ENCODE assay signal across 1 cellular context in the genomic region with DNA sequence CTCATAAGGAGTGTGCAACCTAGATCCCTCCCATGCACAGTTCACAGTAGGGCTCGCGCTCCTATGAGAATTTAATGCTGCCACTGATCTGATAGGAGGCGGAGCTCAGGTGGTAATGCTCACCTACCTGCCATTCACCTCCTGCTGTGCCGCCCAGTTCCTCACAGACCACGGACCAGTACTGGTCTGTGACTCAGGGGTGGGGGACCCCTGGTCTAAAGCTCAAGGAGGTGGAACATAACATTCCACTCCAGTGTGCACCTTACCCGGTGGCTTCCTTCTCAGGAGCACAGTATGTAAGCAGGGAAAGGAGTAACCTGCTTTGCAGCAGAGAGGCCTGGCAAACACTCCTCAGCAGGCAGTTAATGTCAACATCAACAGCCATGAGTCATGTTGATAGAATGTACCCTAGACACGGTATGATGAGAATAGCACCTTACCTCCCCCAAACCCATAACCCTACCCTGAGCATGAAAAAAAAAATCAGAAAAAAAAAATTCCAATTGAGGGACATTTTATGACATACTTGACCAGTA.
TF ChIP-seq lines count a peak whose summit lies in the region.

No MANE protein-coding gene starts in this region.

TF ChIP-seq in HEK293, 187 proteins besides CTCF, POLR2A, EP300 and RAD21 (continued from another document and continues in another):
- TF ChIP-seq, protein P1, sequence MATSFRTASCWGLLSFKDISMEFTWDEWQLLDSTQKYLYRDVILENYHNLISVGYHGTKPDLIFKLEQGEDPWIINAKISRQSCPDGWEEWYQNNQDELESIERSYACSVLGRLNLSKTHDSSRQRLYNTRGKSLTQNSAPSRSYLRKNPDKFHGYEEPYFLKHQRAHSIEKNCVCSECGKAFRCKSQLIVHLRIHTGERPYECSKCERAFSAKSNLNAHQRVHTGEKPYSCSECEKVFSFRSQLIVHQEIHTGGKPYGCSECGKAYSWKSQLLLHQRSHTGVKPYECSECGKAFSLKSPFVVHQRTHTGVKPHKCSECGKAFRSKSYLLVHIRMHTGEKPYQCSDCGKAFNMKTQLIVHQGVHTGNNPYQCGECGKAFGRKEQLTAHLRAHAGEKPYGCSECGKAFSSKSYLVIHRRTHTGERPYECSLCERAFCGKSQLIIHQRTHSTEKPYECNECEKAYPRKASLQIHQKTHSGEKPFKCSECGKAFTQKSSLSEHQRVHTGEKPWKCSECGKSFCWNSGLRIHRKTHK (tag by site-specific recombination; IDR thresholded peaks at IDR 0.05), result no peak
- TF ChIP-seq RBAK (tag by site-specific recombination; IDR thresholded peaks at IDR 0.05), result no peak
- no peak for TF ChIP-seq ZNF2 (tag by site-specific recombination; IDR thresholded peaks at IDR 0.05)
- no peak for TF ChIP-seq GFI1B (tag by site-specific recombination; IDR thresholded peaks at IDR 0.05)
- TF ChIP-seq ZIC2 (tag by site-specific recombination; IDR thresholded peaks at IDR 0.05), result peak; percentile 85
- TF ChIP-seq ZNF658 (tag by site-specific recombination; IDR thresholded peaks at IDR 0.05), result no peak
- TF ChIP-seq SP2 (tag by site-specific recombination; IDR thresholded peaks at IDR 0.05), result no peak; the same call in 1 of the 2 replicates
- TF ChIP-seq ZNF138 (tag by site-specific recombination; IDR thresholded peaks at IDR 0.05; ENCODE audit: borderline replicate concordance), result no peak
- TF ChIP-seq ZNF777 (tag by site-specific recombination; IDR thresholded peaks at IDR 0.05; ENCODE audit: borderline replicate concordance), result no peak
- TF ChIP-seq, protein P2, sequence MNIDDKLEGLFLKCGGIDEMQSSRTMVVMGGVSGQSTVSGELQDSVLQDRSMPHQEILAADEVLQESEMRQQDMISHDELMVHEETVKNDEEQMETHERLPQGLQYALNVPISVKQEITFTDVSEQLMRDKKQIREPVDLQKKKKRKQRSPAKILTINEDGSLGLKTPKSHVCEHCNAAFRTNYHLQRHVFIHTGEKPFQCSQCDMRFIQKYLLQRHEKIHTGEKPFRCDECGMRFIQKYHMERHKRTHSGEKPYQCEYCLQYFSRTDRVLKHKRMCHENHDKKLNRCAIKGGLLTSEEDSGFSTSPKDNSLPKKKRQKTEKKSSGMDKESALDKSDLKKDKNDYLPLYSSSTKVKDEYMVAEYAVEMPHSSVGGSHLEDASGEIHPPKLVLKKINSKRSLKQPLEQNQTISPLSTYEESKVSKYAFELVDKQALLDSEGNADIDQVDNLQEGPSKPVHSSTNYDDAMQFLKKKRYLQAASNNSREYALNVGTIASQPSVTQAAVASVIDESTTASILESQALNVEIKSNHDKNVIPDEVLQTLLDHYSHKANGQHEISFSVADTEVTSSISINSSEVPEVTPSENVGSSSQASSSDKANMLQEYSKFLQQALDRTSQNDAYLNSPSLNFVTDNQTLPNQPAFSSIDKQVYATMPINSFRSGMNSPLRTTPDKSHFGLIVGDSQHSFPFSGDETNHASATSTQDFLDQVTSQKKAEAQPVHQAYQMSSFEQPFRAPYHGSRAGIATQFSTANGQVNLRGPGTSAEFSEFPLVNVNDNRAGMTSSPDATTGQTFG (tag by site-specific recombination; IDR thresholded peaks at IDR 0.05; ENCODE audit: borderline replicate concordance), result no peak
- TF ChIP-seq ZNF768 (tag by site-specific recombination; IDR thresholded peaks at IDR 0.05), result no peak
- TF ChIP-seq ZNF624 (tag by site-specific recombination; IDR thresholded peaks at IDR 0.05), result no peak
- TF ChIP-seq, protein P3, sequence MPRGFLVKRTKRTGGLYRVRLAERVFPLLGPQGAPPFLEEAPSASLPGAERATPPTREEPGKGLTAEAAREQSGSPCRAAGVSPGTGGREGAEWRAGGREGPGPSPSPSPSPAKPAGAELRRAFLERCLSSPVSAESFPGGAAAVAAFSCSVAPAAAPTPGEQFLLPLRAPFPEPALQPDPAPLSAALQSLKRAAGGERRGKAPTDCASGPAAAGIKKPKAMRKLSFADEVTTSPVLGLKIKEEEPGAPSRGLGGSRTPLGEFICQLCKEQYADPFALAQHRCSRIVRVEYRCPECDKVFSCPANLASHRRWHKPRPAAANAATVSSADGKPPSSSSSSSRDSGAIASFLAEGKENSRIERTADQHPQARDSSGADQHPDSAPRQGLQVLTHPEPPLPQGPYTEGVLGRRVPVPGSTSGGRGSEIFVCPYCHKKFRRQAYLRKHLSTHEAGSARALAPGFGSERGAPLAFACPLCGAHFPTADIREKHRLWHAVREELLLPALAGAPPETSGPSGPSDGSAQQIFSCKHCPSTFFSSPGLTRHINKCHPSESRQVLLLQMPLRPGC (tag by site-specific recombination; IDR thresholded peaks at IDR 0.05), result 0 out of 2 replicates have a peak, but pooled peaks have one; percentile 48
- no peak for TF ChIP-seq ZNF830 (tag by site-specific recombination; IDR thresholded peaks at IDR 0.05; ENCODE audit: low read depth)
- TF ChIP-seq ZNF335 (tag by site-specific recombination; conservative IDR thresholded peaks at IDR 0.05), result no peak
- no peak for TF ChIP-seq ZSCAN30 (tag by site-specific recombination; IDR thresholded peaks at IDR 0.05)
- peak; percentile 89 for TF ChIP-seq PRDM1 (tag by site-specific recombination; IDR thresholded peaks at IDR 0.05)
- TF ChIP-seq SETDB1 (IDR thresholded peaks at IDR 0.05; ENCODE audit: insufficient read length, low read length), result no peak
- TF ChIP-seq, protein P4, sequence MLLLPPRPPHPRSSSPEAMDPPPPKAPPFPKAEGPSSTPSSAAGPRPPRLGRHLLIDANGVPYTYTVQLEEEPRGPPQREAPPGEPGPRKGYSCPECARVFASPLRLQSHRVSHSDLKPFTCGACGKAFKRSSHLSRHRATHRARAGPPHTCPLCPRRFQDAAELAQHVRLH (tag by site-specific recombination; IDR thresholded peaks at IDR 0.05), result peak; percentile 70; the same call in 1 of the 2 replicates
- TF ChIP-seq, protein P5, sequence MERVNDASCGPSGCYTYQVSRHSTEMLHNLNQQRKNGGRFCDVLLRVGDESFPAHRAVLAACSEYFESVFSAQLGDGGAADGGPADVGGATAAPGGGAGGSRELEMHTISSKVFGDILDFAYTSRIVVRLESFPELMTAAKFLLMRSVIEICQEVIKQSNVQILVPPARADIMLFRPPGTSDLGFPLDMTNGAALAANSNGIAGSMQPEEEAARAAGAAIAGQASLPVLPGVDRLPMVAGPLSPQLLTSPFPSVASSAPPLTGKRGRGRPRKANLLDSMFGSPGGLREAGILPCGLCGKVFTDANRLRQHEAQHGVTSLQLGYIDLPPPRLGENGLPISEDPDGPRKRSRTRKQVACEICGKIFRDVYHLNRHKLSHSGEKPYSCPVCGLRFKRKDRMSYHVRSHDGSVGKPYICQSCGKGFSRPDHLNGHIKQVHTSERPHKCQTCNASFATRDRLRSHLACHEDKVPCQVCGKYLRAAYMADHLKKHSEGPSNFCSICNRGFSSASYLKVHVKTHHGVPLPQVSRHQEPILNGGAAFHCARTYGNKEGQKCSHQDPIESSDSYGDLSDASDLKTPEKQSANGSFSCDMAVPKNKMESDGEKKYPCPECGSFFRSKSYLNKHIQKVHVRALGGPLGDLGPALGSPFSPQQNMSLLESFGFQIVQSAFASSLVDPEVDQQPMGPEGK (tag by site-specific recombination; IDR thresholded peaks at IDR 0.05), result peak; percentile 70
- no peak for TF ChIP-seq ZBTB48 (tag by site-specific recombination; IDR thresholded peaks at IDR 0.05)
- TF ChIP-seq, protein P6, sequence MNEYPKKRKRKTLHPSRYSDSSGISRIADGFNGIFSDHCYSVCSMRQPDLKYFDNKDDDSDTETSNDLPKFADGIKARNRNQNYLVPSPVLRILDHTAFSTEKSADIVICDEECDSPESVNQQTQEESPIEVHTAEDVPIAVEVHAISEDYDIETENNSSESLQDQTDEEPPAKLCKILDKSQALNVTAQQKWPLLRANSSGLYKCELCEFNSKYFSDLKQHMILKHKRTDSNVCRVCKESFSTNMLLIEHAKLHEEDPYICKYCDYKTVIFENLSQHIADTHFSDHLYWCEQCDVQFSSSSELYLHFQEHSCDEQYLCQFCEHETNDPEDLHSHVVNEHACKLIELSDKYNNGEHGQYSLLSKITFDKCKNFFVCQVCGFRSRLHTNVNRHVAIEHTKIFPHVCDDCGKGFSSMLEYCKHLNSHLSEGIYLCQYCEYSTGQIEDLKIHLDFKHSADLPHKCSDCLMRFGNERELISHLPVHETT (tag by site-specific recombination; IDR thresholded peaks at IDR 0.05), result peak; percentile 84
- no peak for TF ChIP-seq ZNF266 (tag by site-specific recombination; IDR thresholded peaks at IDR 0.05; ENCODE audit: low read depth)
- TF ChIP-seq MYNN (tag by site-specific recombination; IDR thresholded peaks at IDR 0.05; ENCODE audit: borderline replicate concordance), result no peak
- TF ChIP-seq ZNF596 (tag by site-specific recombination; IDR thresholded peaks at IDR 0.05), result no peak
- TF ChIP-seq YY1 (tag by site-specific recombination; IDR thresholded peaks at IDR 0.05), result no peak
- no peak for TF ChIP-seq GLI2 (tag by site-specific recombination; IDR thresholded peaks at IDR 0.05; ENCODE audit: borderline replicate concordance, low read depth)
- no peak for TF ChIP-seq ZNF394 (tag by site-specific recombination; IDR thresholded peaks at IDR 0.05; ENCODE audit: borderline replicate concordance)
- TF ChIP-seq ZSCAN23 (tag by site-specific recombination; IDR thresholded peaks at IDR 0.05), result peak; percentile 83
- no peak for TF ChIP-seq ZNF501 (tag by site-specific recombination; IDR thresholded peaks at IDR 0.05)
- no peak for TF ChIP-seq ZNF560 (tag by site-specific recombination; IDR thresholded peaks at IDR 0.05; ENCODE audit: borderline replicate concordance)
- TF ChIP-seq, protein P7, sequence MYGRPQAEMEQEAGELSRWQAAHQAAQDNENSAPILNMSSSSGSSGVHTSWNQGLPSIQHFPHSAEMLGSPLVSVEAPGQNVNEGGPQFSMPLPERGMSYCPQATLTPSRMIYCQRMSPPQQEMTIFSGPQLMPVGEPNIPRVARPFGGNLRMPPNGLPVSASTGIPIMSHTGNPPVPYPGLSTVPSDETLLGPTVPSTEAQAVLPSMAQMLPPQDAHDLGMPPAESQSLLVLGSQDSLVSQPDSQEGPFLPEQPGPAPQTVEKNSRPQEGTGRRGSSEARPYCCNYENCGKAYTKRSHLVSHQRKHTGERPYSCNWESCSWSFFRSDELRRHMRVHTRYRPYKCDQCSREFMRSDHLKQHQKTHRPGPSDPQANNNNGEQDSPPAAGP (tag by site-specific recombination; IDR thresholded peaks at IDR 0.05), result peak; percentile 72; the same call in 1 of the 2 replicates
- no peak for TF ChIP-seq ZNF747 (tag by site-specific recombination; IDR thresholded peaks at IDR 0.05)
- TF ChIP-seq ZNF433 (tag by site-specific recombination; IDR thresholded peaks at IDR 0.05; ENCODE audit: low read depth), result no peak
- TF ChIP-seq, protein P8, sequence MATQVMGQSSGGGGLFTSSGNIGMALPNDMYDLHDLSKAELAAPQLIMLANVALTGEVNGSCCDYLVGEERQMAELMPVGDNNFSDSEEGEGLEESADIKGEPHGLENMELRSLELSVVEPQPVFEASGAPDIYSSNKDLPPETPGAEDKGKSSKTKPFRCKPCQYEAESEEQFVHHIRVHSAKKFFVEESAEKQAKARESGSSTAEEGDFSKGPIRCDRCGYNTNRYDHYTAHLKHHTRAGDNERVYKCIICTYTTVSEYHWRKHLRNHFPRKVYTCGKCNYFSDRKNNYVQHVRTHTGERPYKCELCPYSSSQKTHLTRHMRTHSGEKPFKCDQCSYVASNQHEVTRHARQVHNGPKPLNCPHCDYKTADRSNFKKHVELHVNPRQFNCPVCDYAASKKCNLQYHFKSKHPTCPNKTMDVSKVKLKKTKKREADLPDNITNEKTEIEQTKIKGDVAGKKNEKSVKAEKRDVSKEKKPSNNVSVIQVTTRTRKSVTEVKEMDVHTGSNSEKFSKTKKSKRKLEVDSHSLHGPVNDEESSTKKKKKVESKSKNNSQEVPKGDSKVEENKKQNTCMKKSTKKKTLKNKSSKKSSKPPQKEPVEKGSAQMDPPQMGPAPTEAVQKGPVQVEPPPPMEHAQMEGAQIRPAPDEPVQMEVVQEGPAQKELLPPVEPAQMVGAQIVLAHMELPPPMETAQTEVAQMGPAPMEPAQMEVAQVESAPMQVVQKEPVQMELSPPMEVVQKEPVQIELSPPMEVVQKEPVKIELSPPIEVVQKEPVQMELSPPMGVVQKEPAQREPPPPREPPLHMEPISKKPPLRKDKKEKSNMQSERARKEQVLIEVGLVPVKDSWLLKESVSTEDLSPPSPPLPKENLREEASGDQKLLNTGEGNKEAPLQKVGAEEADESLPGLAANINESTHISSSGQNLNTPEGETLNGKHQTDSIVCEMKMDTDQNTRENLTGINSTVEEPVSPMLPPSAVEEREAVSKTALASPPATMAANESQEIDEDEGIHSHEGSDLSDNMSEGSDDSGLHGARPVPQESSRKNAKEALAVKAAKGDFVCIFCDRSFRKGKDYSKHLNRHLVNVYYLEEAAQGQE (tag by site-specific recombination; IDR thresholded peaks at IDR 0.05), result no peak
- peak; percentile 88 for TF ChIP-seq SP7 (tag by site-specific recombination; IDR thresholded peaks at IDR 0.05)
- TF ChIP-seq IKZF3 (tag by site-specific recombination; IDR thresholded peaks at IDR 0.05), result peak; percentile 48; the same call in 1 of the 2 replicates
- no peak for TF ChIP-seq ZNF354C (tag by site-specific recombination; IDR thresholded peaks at IDR 0.05; ENCODE audit: borderline replicate concordance, low read depth)
- no peak for TF ChIP-seq ZNF121 (tag by site-specific recombination; IDR thresholded peaks at IDR 0.05)
- no peak for TF ChIP-seq EGR2 (tag by site-specific recombination; IDR thresholded peaks at IDR 0.05; ENCODE audit: low read depth)
- peak; percentile 64; the same call in 1 of the 2 replicates for TF ChIP-seq ZNF324 (tag by site-specific recombination; IDR thresholded peaks at IDR 0.05)
- TF ChIP-seq ZNF10 (tag by site-specific recombination; IDR thresholded peaks at IDR 0.05), result no peak
- no peak for TF ChIP-seq ZFP37 (tag by site-specific recombination; IDR thresholded peaks at IDR 0.05)
- no peak for TF ChIP-seq REPIN1 (tag by site-specific recombination; IDR thresholded peaks at IDR 0.05; ENCODE audit: low read depth)
- TF ChIP-seq ZNF473 (tag by site-specific recombination; IDR thresholded peaks at IDR 0.05), result no peak
- TF ChIP-seq KLF10 (tag by site-specific recombination; IDR thresholded peaks at IDR 0.05), result peak; percentile 62; the same call in 1 of the 2 replicates
- TF ChIP-seq ZNF426 (tag by site-specific recombination; IDR thresholded peaks at IDR 0.05), result no peak
- TF ChIP-seq HOXD13 (CRISPR knock-in tag; IDR thresholded peaks at IDR 0.05; ENCODE audit: borderline replicate concordance), result peak; percentile 34; the same call in 1 of the 2 replicates
- TF ChIP-seq GLIS2 (tag by site-specific recombination; IDR thresholded peaks at IDR 0.05), result no peak
- TF ChIP-seq HOXA7 (CRISPR knock-in tag; IDR thresholded peaks at IDR 0.05; ENCODE audit: borderline replicate concordance), result no peak
- no peak for TF ChIP-seq ZNF114 (tag by site-specific recombination; IDR thresholded peaks at IDR 0.05)
